Comparison of ENCODE assay signal across 17 cellular contexts in the genomic region with DNA sequence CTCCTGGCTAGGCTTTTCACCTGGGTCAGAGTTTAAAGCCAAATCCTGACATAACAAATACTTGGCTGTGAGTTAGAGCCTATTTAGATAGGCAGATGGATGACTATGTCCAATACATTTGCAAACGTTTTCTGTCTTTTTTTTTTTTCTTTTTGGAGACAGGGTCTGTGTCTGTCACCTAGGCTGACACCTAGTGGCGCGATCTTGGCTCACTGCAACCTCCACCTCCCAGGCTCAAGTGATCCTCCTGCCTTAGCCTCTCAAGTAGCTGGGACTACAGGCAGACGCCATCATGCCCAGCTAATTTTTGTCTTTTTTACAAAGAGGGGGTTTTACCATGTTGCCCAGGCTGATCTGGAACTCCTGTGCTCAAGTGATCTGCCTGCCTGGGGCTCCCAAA.
DNase-seq lines count a peak whose midpoint lies in the region; ATAC-seq, FAIRE-seq and TF ChIP-seq lines count a peak whose summit lies in the region.
"Had no signal": no experiment of that assay in that cellular context is flagged by ENCODE, and none has a peak within 500 bp of the region (broad histone marks: within the 10 kb centered on the region; RNA-seq: fewer than 3 reads in every experiment).

No MANE protein-coding gene starts in this region.

- FAIRE-seq in GM12878 (lab: Jason Lieb, UNC), result no peak

- peak; percentile 4 for DNase-seq in stimulated activated CD4-positive, alpha-beta T cell treated with anti-CD3 and anti-CD28 coated beads, Interleukin-15, amount 100 ng/mL, for 24 hours
- DNase-seq in stimulated activated CD4-positive, alpha-beta T cell treated with anti-CD3 and anti-CD28 coated beads, Interleukin-12 subunit alpha, Interleukin-12 subunit beta, amount 100 ng/mL, for 4 hours, result no peak
- DNase-seq in NAMALWA (ENCODE audit: low spot score) (peak; percentile 17), GM12878 (ENCODE audit: low read depth, low spot score) (no peak), type B pancreatic cell (ENCODE audit: extremely low spot score, unreplicated experiment) (no peak), NCI-H1436 (lab: John Stamatoyannopoulos, UW) (no peak), AG08396 (ENCODE audit: low spot score) (no peak)
- DNase-seq: caudate nucleus, GDM1, Kasumi-1, NCI-H2081 treated with DMSO at 0.1 percent for 48 hours, Peyer's patch, right cardiac atrium had no signal

- CTCF ChIA-PET in GM12878 (lab: Yijun Ruan, JAX), result interaction anchor here (1.1 to 1.7 kb wide), 4 partner anchors 15 to 660 kb away, joined by 3 to 4 read pairs (median 3); no protein-coding TSS in a partner anchor

- TF ChIP-seq POLR2A in GM12878 (IDR thresholded peaks at IDR 0.05; ENCODE audit: low read depth, low read length), result no peak

- RAD21 ChIA-PET in GM12878 (lab: Charles Lee; ENCODE audit: unreplicated experiment), result no interaction called here

- peaks cover 13% of the 10 kb centered on the region for H3K36me3 Mint-ChIP-seq in type B pancreatic cell

- TF ChIP-seq RAD21 in GM12878 (IDR thresholded peaks at IDR 0.05; ENCODE audit: insufficient read depth, low read depth, low read length), result no peak

- H3K27ac Mint-ChIP-seq in type B pancreatic cell, result no peak overlapping the region
- H3K27ac Mint-ChIP-seq: activated naive CD4-positive, alpha-beta T cell treated with anti-CD3 and anti-CD28 coated beads, Interleukin-2, amount 50 U/mL, for 24 hours; natural killer cell treated with Interleukin-12 subunit alpha and Interleukin-12 subunit beta and Interleukin-15 and Interleukin-18, amount 100 ng/mL, for 72 hours; stimulated activated naive CD8-positive, alpha-beta T cell treated with anti-CD3 and anti-CD28 coated beads, Interleukin-15, Interleukin-2, amounts not matched to agents 100 ng/mL and 50 ng/mL, for 24 hours had no signal

- no peaks in the 10 kb centered on the region for H3K27me3 Mint-ChIP-seq in type B pancreatic cell
- H3K27me3 Mint-ChIP-seq: activated naive CD4-positive, alpha-beta T cell treated with anti-CD3 and anti-CD28 coated beads, Interleukin-2, amount 50 U/mL, for 24 hours; natural killer cell treated with Interleukin-12 subunit alpha and Interleukin-12 subunit beta and Interleukin-15 and Interleukin-18, amount 100 ng/mL, for 72 hours; stimulated activated naive CD8-positive, alpha-beta T cell treated with anti-CD3 and anti-CD28 coated beads, Interleukin-15, Interleukin-2, amounts not matched to agents 100 ng/mL and 50 ng/mL, for 24 hours had no signal

- H3K4me1 ChIP-seq in GM12878 (ENCODE audit: control insufficient read depth, insufficient read depth, low read length), result no peaks in the 10 kb centered on the region
- H3K4me1 ChIP-seq: Peyer's patch had no signal

- H3K9me3 ChIP-seq in GM12878 (replicated peaks; ENCODE audit: control insufficient read depth, insufficient read depth, low read length), result no peaks in the 10 kb centered on the region
- H3K9me3 ChIP-seq: Peyer's patch had no signal

- TF ChIP-seq CTCF in GM12878 (IDR thresholded peaks at IDR 0.05 in 2 of 3, conservative IDR thresholded peaks at IDR 0.05 in 1 of 3; ENCODE audit: control insufficient read depth in 2 of 3, extremely low read depth in 1 of 3, insufficient read depth in 1 of 3, low read depth in 3 of 3, low read length in 3 of 3) (peak in 1 of 3 experiments; percentile 10; a peak in 1 of 6 replicates), type B pancreatic cell (conservative IDR thresholded peaks at IDR 0.05) (peak; percentile 41)

- POLR2A ChIA-PET in GM12878 (lab: Charles Lee), result no interaction called here

- no peak overlapping the region for H3K9ac ChIP-seq in GM12878 (ENCODE audit: control insufficient read depth, insufficient read depth, low read length)

- no peak overlapping the region for H2AFZ ChIP-seq in GM12878 (ENCODE audit: control insufficient read depth, low read depth, low read length)

- ATAC-seq in GM12878, result peak; percentile 18; the same call in 1 of the 3 replicates
- no peak for ATAC-seq in HG02759 (IDR thresholded peaks at IDR 0.05; ENCODE audit: unreplicated experiment)
- ATAC-seq: natural killer cell treated with Interleukin-12 subunit alpha and Interleukin-12 subunit beta and Interleukin-15 and Interleukin-18, amount 100 ng/mL, for 72 hours; right cardiac atrium had no signal

- BruUV-seq in GM12878 (replicated peaks; lab: Mats Ljungman, UMichigan), result no TSS peak

- in situ Hi-C loops in GM12878 (cut with MboI), result no loop called here

- H3K4me3 ChIP-seq in GM12878, result no peak overlapping the region
- H3K4me3 ChIP-seq: Peyer's patch had no signal

- H3K36me3 ChIP-seq in GM12878 (ENCODE audit: control insufficient read depth in 2 of 2, insufficient read depth in 2 of 2, low read length in 1 of 2), result peaks cover 0 to 2% of the 10 kb centered on the region in 2 experiments; a peak in 1 of 4 replicates

- H3K9me3 Mint-ChIP-seq in type B pancreatic cell, result no peaks in the 10 kb centered on the region
- H3K9me3 Mint-ChIP-seq: activated naive CD4-positive, alpha-beta T cell treated with anti-CD3 and anti-CD28 coated beads, Interleukin-2, amount 50 U/mL, for 24 hours; natural killer cell treated with Interleukin-12 subunit alpha and Interleukin-12 subunit beta and Interleukin-15 and Interleukin-18, amount 100 ng/mL, for 72 hours; stimulated activated naive CD8-positive, alpha-beta T cell treated with anti-CD3 and anti-CD28 coated beads, Interleukin-15, Interleukin-2, amounts not matched to agents 100 ng/mL and 50 ng/mL, for 24 hours had no signal

- intact Hi-C loops in GM12878 (cut with micrococcal nuclease; ENCODE audit: unreplicated experiment), result no loop called here

- WGBS in GM12878 (ENCODE audit: insufficient coverage, insufficient replicate concordance, low lambda C conversion rate, missing lambda C conversion rate), result 83% methylated on average over 4 of the region's 4 CpGs

- H3K27ac ChIP-seq in GM12878 (ENCODE audit: control insufficient read depth, insufficient read depth), result no peak overlapping the region
- H3K27ac ChIP-seq: Peyer's patch had no signal

- H4K20me1 ChIP-seq in GM12878 (ENCODE audit: control insufficient read depth, insufficient read depth), result no peaks in the 10 kb centered on the region

- H3K79me2 ChIP-seq in GM12878 (ENCODE audit: control insufficient read depth, insufficient read depth, low read length), result no peaks in the 10 kb centered on the region

- TF ChIP-seq EP300 in GM12878 (IDR thresholded peaks at IDR 0.05; ENCODE audit: borderline replicate concordance in 1 of 2, control insufficient read depth in 1 of 2, low read depth in 2 of 2, low read length in 2 of 2), result no peak

- H3K27me3 ChIP-seq in GM12878 (replicated peaks in 1 of 2; ENCODE audit: control insufficient read depth in 2 of 2, insufficient read depth in 2 of 2, low read length in 1 of 2), result no peaks in the 10 kb centered on the region
- H3K27me3 ChIP-seq: Peyer's patch had no signal

- H3K4me3 Mint-ChIP-seq in type B pancreatic cell, result no peak overlapping the region
- H3K4me3 Mint-ChIP-seq: activated naive CD4-positive, alpha-beta T cell treated with anti-CD3 and anti-CD28 coated beads, Interleukin-2, amount 50 U/mL, for 24 hours; natural killer cell treated with Interleukin-12 subunit alpha and Interleukin-12 subunit beta and Interleukin-15 and Interleukin-18, amount 100 ng/mL, for 72 hours; stimulated activated naive CD8-positive, alpha-beta T cell treated with anti-CD3 and anti-CD28 coated beads, Interleukin-15, Interleukin-2, amounts not matched to agents 100 ng/mL and 50 ng/mL, for 24 hours had no signal

- SMC1A ChIA-PET in GM12878 (lab: Charles Lee; ENCODE audit: uncharacterized antibody, unreplicated experiment), result interaction anchor here (0.8 to 1.1 kb wide), 2 partner anchors 25 to 121 kb away, joined by 3 read pairs; no protein-coding TSS in a partner anchor

- H3K4me2 ChIP-seq in GM12878 (ENCODE audit: control insufficient read depth, insufficient read depth), result no peak overlapping the region

- H3K4me1 Mint-ChIP-seq in type B pancreatic cell (ENCODE audit: unreplicated experiment), result no peaks in the 10 kb centered on the region

TF ChIP-seq in GM12878, 131 proteins besides CTCF, POLR2A, EP300 and RAD21 (continues in another document):
- no peak for TF ChIP-seq ZNF207 (IDR thresholded peaks at IDR 0.05; ENCODE audit: borderline replicate concordance)
- no peak for TF ChIP-seq ZZZ3 (IDR thresholded peaks at IDR 0.05; ENCODE audit: control insufficient read depth, insufficient read length, low read depth)
- TF ChIP-seq POLR2AphosphoS2 (IDR thresholded peaks at IDR 0.05; ENCODE audit: low read depth, low read length), result no peak
- no peak for TF ChIP-seq BACH1 (IDR thresholded peaks at IDR 0.05; ENCODE audit: borderline replicate concordance)
- no peak for TF ChIP-seq IKZF2 (IDR thresholded peaks at IDR 0.05)
- TF ChIP-seq ZNF274 (IDR thresholded peaks at IDR 0.05; ENCODE audit: insufficient read depth, insufficient read length), result no peak
- no peak for TF ChIP-seq CREM (IDR thresholded peaks at IDR 0.05; ENCODE audit: low read depth)
- no peak for TF ChIP-seq SMARCA5 (IDR thresholded peaks at IDR 0.05)
- TF ChIP-seq, protein P1, sequence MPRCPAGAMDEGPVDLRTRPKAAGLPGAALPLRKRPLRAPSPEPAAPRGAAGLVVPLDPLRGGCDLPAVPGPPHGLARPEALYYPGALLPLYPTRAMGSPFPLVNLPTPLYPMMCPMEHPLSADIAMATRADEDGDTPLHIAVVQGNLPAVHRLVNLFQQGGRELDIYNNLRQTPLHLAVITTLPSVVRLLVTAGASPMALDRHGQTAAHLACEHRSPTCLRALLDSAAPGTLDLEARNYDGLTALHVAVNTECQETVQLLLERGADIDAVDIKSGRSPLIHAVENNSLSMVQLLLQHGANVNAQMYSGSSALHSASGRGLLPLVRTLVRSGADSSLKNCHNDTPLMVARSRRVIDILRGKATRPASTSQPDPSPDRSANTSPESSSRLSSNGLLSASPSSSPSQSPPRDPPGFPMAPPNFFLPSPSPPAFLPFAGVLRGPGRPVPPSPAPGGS (IDR thresholded peaks at IDR 0.05; ENCODE audit: borderline replicate concordance, insufficient read depth, low read depth, low read length, poor library complexity, severe bottlenecking), result no peak
- no peak for TF ChIP-seq NR2F1 (conservative IDR thresholded peaks at IDR 0.05)

Comparison
In these comparisons a context has a peak if more than half of its experiments do, and no peak if none do; other contexts are left out.
1. DNase-seq: peak in stimulated activated CD4-positive, alpha-beta T cell treated with anti-CD3 and anti-CD28 coated beads, Interleukin-15, amount 100 ng/mL, for 24 hours (single experiment) and NAMALWA (single experiment); none in stimulated activated CD4-positive, alpha-beta T cell treated with anti-CD3 and anti-CD28 coated beads, Interleukin-12 subunit alpha, Interleukin-12 subunit beta, amount 100 ng/mL, for 4 hours (single experiment), GM12878 (single experiment), type B pancreatic cell (single experiment), NCI-H1436 (single experiment) and AG08396 (single experiment).